In genomic region chr4:13527983-13528822, GRCh38 we compare ENCODE assay signal across 8 cellular contexts. TPM values are rescaled to one million over a fixed set of nuclear protein-coding genes. Genes with fewer than 3 reads are reported as not detected.
A peak's percentile ranks its signal among the peaks of the same experiment; 100 is the strongest.
DNase-seq lines count a peak whose midpoint lies in the region; ATAC-seq and TF ChIP-seq lines count a peak whose summit lies in the region.

No MANE protein-coding gene starts in this region.

- no peak overlapping the region for H3K4me3 Mint-ChIP-seq in progenitor cell of endocrine pancreas (ENCODE audit: low read depth)

- no peaks in the 10 kb centered on the region for H3K9me3 Mint-ChIP-seq in progenitor cell of endocrine pancreas (ENCODE audit: low read depth)

- no peaks in the 10 kb centered on the region for H3K4me1 Mint-ChIP-seq in progenitor cell of endocrine pancreas (ENCODE audit: low read depth)

- peak overlapping the region; percentile 16 for H3K4me3 ChIP-seq in GM12864 (ENCODE audit: low read depth, low read length)

- no peak overlapping the region for H3K27ac Mint-ChIP-seq in progenitor cell of endocrine pancreas

- DNase-seq in GM12864 (ENCODE audit: low read depth) (peak; percentile 60), cerebellum (ENCODE audit: low spot score) (no peak), NCI-H1436 (lab: John Stamatoyannopoulos, UW) (no peak), progenitor cell of endocrine pancreas (ENCODE audit: low spot score, unreplicated experiment) (no peak)
- DNase-seq in activated CD8-positive, alpha-beta memory T cell treated with anti-CD3 and anti-CD28 coated beads, Interleukin-2, amount 50 U/mL, for 48 hours: peak; percentile 54
- DNase-seq in activated effector memory CD4-positive, alpha-beta T cell treated with anti-CD3 and anti-CD28 coated beads, Interleukin-2, amount 50 U/mL, for 16 hours: no peak

- TF ChIP-seq CTCF in GM12864 (IDR thresholded peaks at IDR 0.05; ENCODE audit: low read depth, low read length, missing control alignments): no peak
- no peak for TF ChIP-seq CTCF in progenitor cell of endocrine pancreas (IDR thresholded peaks at IDR 0.05; ENCODE audit: unreplicated experiment)

- H3K36me3 Mint-ChIP-seq in progenitor cell of endocrine pancreas (ENCODE audit: insufficient read depth): no peaks in the 10 kb centered on the region

- ATAC-seq in GM19455 (IDR thresholded peaks at IDR 0.05; ENCODE audit: unreplicated experiment) (peak; percentile 74), HG03354 (IDR thresholded peaks at IDR 0.05; ENCODE audit: poor library complexity, severe bottlenecking, unreplicated experiment) (peak; percentile 87)

- peaks cover 61% of the 10 kb centered on the region for H3K27me3 Mint-ChIP-seq in progenitor cell of endocrine pancreas

RNA-seq across cellular contexts. Expression of gene NKX3-2, which starts 16.1 kb away (rescaled TPM):
- total RNA-seq in cerebellum (0.18 TPM), progenitor cell of endocrine pancreas (1.7 and 2.1 TPM in 2 replicates)

RNA-seq across cellular contexts. Expression of gene RAB28, which starts 44.1 kb away (rescaled TPM):
- 23.4 TPM for total RNA-seq in cerebellum
- total RNA-seq in progenitor cell of endocrine pancreas: 26.9 and 28.3 TPM in 2 replicates

Comparison
In these comparisons a context has a peak if more than half of its experiments do, and no peak if none do; other contexts are left out.
1. DNase-seq: peak in GM12864 (single experiment) and activated CD8-positive, alpha-beta memory T cell treated with anti-CD3 and anti-CD28 coated beads, Interleukin-2, amount 50 U/mL, for 48 hours (single experiment); none in cerebellum (single experiment), NCI-H1436 (single experiment), progenitor cell of endocrine pancreas (single experiment) and activated effector memory CD4-positive, alpha-beta T cell treated with anti-CD3 and anti-CD28 coated beads, Interleukin-2, amount 50 U/mL, for 16 hours (single experiment).